ENCODE assay signal across 1 cellular context in genomic region chr9:16726718-16727451, GRCh38.
TF ChIP-seq lines count a peak whose summit lies in the region.

No MANE protein-coding gene starts in this region.

TF ChIP-seq in HEK293, 187 proteins besides CTCF, POLR2A, EP300 and RAD21 (continued from another document and continues in another):
- TF ChIP-seq WT1 (tag by site-specific recombination; IDR thresholded peaks at IDR 0.05) (no peak), ZNF394 (tag by site-specific recombination; IDR thresholded peaks at IDR 0.05; ENCODE audit: borderline replicate concordance) (peak; percentile 20; the same call in 1 of the 2 replicates), ELK4 (IDR thresholded peaks at IDR 0.05; ENCODE audit: borderline replicate concordance, low read depth, low read length) (no peak), ZNF391 (tag by site-specific recombination; IDR thresholded peaks at IDR 0.05; ENCODE audit: borderline replicate concordance, low read depth) (no peak), ZNF768 (tag by site-specific recombination; IDR thresholded peaks at IDR 0.05) (no peak), ZNF302 (tag by site-specific recombination; IDR thresholded peaks at IDR 0.05; ENCODE audit: low read depth) (no peak), ZNF560 (tag by site-specific recombination; IDR thresholded peaks at IDR 0.05; ENCODE audit: borderline replicate concordance) (no peak), BCL11B (tag by site-specific recombination; IDR thresholded peaks at IDR 0.05; ENCODE audit: low read depth) (no peak), ZXDB (tag by site-specific recombination; IDR thresholded peaks at IDR 0.05) (no peak; the same call in 1 of the 2 replicates), IKZF3 (tag by site-specific recombination; IDR thresholded peaks at IDR 0.05) (no peak), ZNF658 (tag by site-specific recombination; IDR thresholded peaks at IDR 0.05) (no peak), ZNF585B (tag by site-specific recombination; IDR thresholded peaks at IDR 0.05) (no peak), ZNF26 (tag by site-specific recombination; IDR thresholded peaks at IDR 0.05) (no peak), ZNF747 (tag by site-specific recombination; IDR thresholded peaks at IDR 0.05) (no peak), ZNF140 (tag by site-specific recombination; IDR thresholded peaks at IDR 0.05) (no peak), SP2 (tag by site-specific recombination; IDR thresholded peaks at IDR 0.05) (0 out of 2 replicates have a peak, but pooled peaks have one; percentile 11), ZNF645 (tag by site-specific recombination; IDR thresholded peaks at IDR 0.05) (no peak), EGR2 (tag by site-specific recombination; IDR thresholded peaks at IDR 0.05; ENCODE audit: low read depth) (0 out of 2 replicates have a peak, but pooled peaks have one; percentile 5), ZNF555 (tag by site-specific recombination; conservative IDR thresholded peaks at IDR 0.05) (no peak), ZNF211 (tag by site-specific recombination; IDR thresholded peaks at IDR 0.05; ENCODE audit: low read depth) (no peak), ZNF174 (tag by site-specific recombination; IDR thresholded peaks at IDR 0.05) (no peak), KLF7 (tag by site-specific recombination; IDR thresholded peaks at IDR 0.05; ENCODE audit: borderline replicate concordance) (no peak), ZNF830 (tag by site-specific recombination; IDR thresholded peaks at IDR 0.05; ENCODE audit: low read depth) (no peak), ZNF501 (tag by site-specific recombination; IDR thresholded peaks at IDR 0.05) (no peak), PRDM1 (tag by site-specific recombination; IDR thresholded peaks at IDR 0.05) (peak; percentile 80), ZNF175 (tag by site-specific recombination; IDR thresholded peaks at IDR 0.05) (no peak), ZSCAN5A (tag by site-specific recombination; IDR thresholded peaks at IDR 0.05) (no peak), ZNF426 (tag by site-specific recombination; IDR thresholded peaks at IDR 0.05) (no peak), ZNF701 (tag by site-specific recombination; IDR thresholded peaks at IDR 0.05) (no peak), GLI4 (tag by site-specific recombination; IDR thresholded peaks at IDR 0.05) (no peak), ZNF473 (tag by site-specific recombination; IDR thresholded peaks at IDR 0.05) (no peak), ZBTB1 (tag by site-specific recombination; IDR thresholded peaks at IDR 0.05) (no peak), ZNF792 (tag by site-specific recombination; IDR thresholded peaks at IDR 0.05) (no peak), ZNF416 (tag by site-specific recombination; IDR thresholded peaks at IDR 0.05) (no peak), ZNF660 (tag by site-specific recombination; IDR thresholded peaks at IDR 0.05) (peak; percentile 85; the same call in 1 of the 2 replicates), PRDM4 (tag by site-specific recombination; IDR thresholded peaks at IDR 0.05) (no peak), ZNF600 (tag by site-specific recombination; IDR thresholded peaks at IDR 0.05) (peak; percentile 89), ZNF704 (tag by site-specific recombination; IDR thresholded peaks at IDR 0.05) (no peak), ZNF266 (tag by site-specific recombination; IDR thresholded peaks at IDR 0.05; ENCODE audit: low read depth) (no peak), BCL6B (tag by site-specific recombination; IDR thresholded peaks at IDR 0.05) (no peak), ZNF37A (tag by site-specific recombination; IDR thresholded peaks at IDR 0.05) (no peak), ZBTB10 (tag by site-specific recombination; IDR thresholded peaks at IDR 0.05) (no peak), GLIS1 (tag by site-specific recombination; IDR thresholded peaks at IDR 0.05) (peak; percentile 80), ZBTB7A (tag by site-specific recombination; IDR thresholded peaks at IDR 0.05; ENCODE audit: low read depth) (no peak), ZNF623 (tag by site-specific recombination; IDR thresholded peaks at IDR 0.05) (no peak), ZNF707 (tag by site-specific recombination; IDR thresholded peaks at IDR 0.05) (no peak), PATZ1 (tag by site-specific recombination; IDR thresholded peaks at IDR 0.05) (no peak)
